ENCODE assay signal across 15 cellular contexts in the genomic region with DNA sequence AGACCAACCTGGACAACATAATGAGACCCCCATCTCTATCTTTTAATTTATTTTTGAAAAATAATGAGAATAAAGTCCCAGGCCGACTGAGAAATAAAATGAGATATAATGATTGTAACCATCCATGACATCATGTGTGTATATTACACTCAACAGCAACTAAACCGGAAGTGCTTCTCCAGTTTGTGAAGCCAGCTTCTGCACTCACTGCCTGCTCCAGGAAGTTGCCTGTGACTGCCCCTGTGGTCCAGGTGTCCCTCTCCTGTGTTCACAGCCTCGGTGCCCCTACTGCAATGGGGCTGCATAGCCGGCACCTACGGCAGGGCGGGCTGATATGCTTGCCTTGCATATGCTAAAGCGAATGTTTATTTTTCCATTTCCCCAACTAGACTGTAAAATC.
DNase-seq lines count a peak whose midpoint lies in the region; ATAC-seq and TF ChIP-seq lines count a peak whose summit lies in the region.
"Had no signal": no experiment of that assay in that cellular context is flagged by ENCODE, and none has a peak within 500 bp of the region (broad histone marks: within the 10 kb centered on the region; RNA-seq: fewer than 3 reads in every experiment).

No MANE protein-coding gene starts in this region.

- intact Hi-C loops in left ventricle myocardium inferior (cut with micrococcal nuclease) (no loop called here), left cardiac atrium (cut with DNase I) (no loop called here), Caco-2 (cut with micrococcal nuclease; ENCODE audit: unreplicated experiment) (no loop called here)

- peak overlapping the region; percentile 49 for H3K27ac Mint-ChIP-seq in T-helper 1 cell treated with Interleukin-12 subunit alpha and Interleukin-12 subunit beta and Interleukin-4 antibody, amounts not matched to agents 30 μg/mL and 1 μg/mL, for 36 hours
- peak overlapping the region; percentile 30 to 79 (median 78) for H3K27ac Mint-ChIP-seq in immature natural killer cell
- H3K27ac Mint-ChIP-seq in Caco-2 (ENCODE audit: unreplicated experiment): no peak overlapping the region

- no peaks in the 10 kb centered on the region for H3K9me3 Mint-ChIP-seq in T-helper 1 cell treated with Interleukin-12 subunit alpha and Interleukin-12 subunit beta and Interleukin-4 antibody, amounts not matched to agents 30 μg/mL and 1 μg/mL, for 36 hours
- H3K9me3 Mint-ChIP-seq in immature natural killer cell (no peaks in the 10 kb centered on the region), Caco-2 (ENCODE audit: unreplicated experiment) (no peaks in the 10 kb centered on the region)

- H3K9me3 ChIP-seq in left ventricle myocardium inferior (replicated peaks) (no peaks in the 10 kb centered on the region), Caco-2 (no peaks in the 10 kb centered on the region)
- H3K9me3 ChIP-seq: ascending aorta, lower lobe of right lung had no signal

- H3K36me3 ChIP-seq in left ventricle myocardium inferior (no peaks in the 10 kb centered on the region), Caco-2 (ENCODE audit: control insufficient read depth, insufficient read depth, low read length) (no peaks in the 10 kb centered on the region)
- H3K36me3 ChIP-seq: lower lobe of right lung had no signal

- CTCF ChIA-PET in Caco-2 (lab: Charles Lee): no interaction called here

- peak overlapping the region; percentile 6 for H3K27ac ChIP-seq in left ventricle myocardium inferior (replicated peaks)
- H3K27ac ChIP-seq: lower lobe of right lung, parathyroid adenoma had no signal

- ATAC-seq in left cardiac atrium (no peak), HG03565 (IDR thresholded peaks at IDR 0.05; ENCODE audit: unreplicated experiment) (no peak)
- ATAC-seq: lower lobe of right lung had no signal

- H3K4me3 Mint-ChIP-seq in T-helper 1 cell treated with Interleukin-12 subunit alpha and Interleukin-12 subunit beta and Interleukin-4 antibody, amounts not matched to agents 30 μg/mL and 1 μg/mL, for 36 hours: no peak overlapping the region
- H3K4me3 Mint-ChIP-seq in immature natural killer cell (peak overlapping the region in 1 of 5 donors; percentile 35), Caco-2 (ENCODE audit: unreplicated experiment) (no peak overlapping the region)

- H3K4me1 Mint-ChIP-seq in T-helper 1 cell treated with Interleukin-12 subunit alpha and Interleukin-12 subunit beta and Interleukin-4 antibody, amounts not matched to agents 30 μg/mL and 1 μg/mL, for 36 hours (ENCODE audit: low read depth): peaks cover 20% of the 10 kb centered on the region
- H3K4me1 Mint-ChIP-seq in immature natural killer cell (peaks cover 84 to 94% of the 10 kb centered on the region in 2 donors), Caco-2 (ENCODE audit: low read depth, unreplicated experiment) (peaks cover 18% of the 10 kb centered on the region)

- TF ChIP-seq CTCF in left ventricle myocardium inferior (IDR thresholded peaks at IDR 0.05; ENCODE audit: borderline replicate concordance): no peak
- no peak for TF ChIP-seq CTCF in Caco-2 (IDR thresholded peaks at IDR 0.05; ENCODE audit: insufficient read depth in 1 of 2, low read depth in 1 of 2, low read length in 1 of 2, severe bottlenecking in 1 of 2, unreplicated experiment in 1 of 2)

- H3K27me3 Mint-ChIP-seq in T-helper 1 cell treated with Interleukin-12 subunit alpha and Interleukin-12 subunit beta and Interleukin-4 antibody, amounts not matched to agents 30 μg/mL and 1 μg/mL, for 36 hours (ENCODE audit: low read depth): no peaks in the 10 kb centered on the region
- peaks cover 0 to 3% (median 1%) of the 10 kb centered on the region in 3 donors for H3K27me3 Mint-ChIP-seq in immature natural killer cell (ENCODE audit: low read depth in 3 of 3)
- no peaks in the 10 kb centered on the region for H3K27me3 Mint-ChIP-seq in Caco-2 (ENCODE audit: insufficient read depth, unreplicated experiment)

- no peak overlapping the region for H3K4me3 ChIP-seq in left ventricle myocardium inferior
- no peak overlapping the region for H3K4me3 ChIP-seq in Caco-2 (ENCODE audit: low read depth, low read length)
- H3K4me3 ChIP-seq: ascending aorta, lower lobe of right lung had no signal

- DNase-seq in left ventricle myocardium inferior (no peak), left cardiac atrium (no peak), immature natural killer cell (peak; percentile 13 to 16 (median 15)), kidney glomerular epithelial cell (lab: John Stamatoyannopoulos, UW) (no peak), Caco-2 (no peak), GM03348 (ENCODE audit: low spot score) (no peak)
- DNase-seq: head of caudate nucleus; Karpas-422; lower lobe of right lung; stimulated activated CD4-positive, alpha-beta T cell treated with anti-CD3 and anti-CD28 coated beads, Interleukin-1b, Interleukin-23, amount 100 ng/mL, for 48 hours; T-helper 9 cell had no signal

- H3K27me3 ChIP-seq in left ventricle myocardium inferior (ENCODE audit: low read depth) (no peaks in the 10 kb centered on the region), Caco-2 (replicated peaks; ENCODE audit: control insufficient read depth, insufficient read depth, low read length) (no peaks in the 10 kb centered on the region)
- H3K27me3 ChIP-seq: ascending aorta had no signal

- H3K36me3 Mint-ChIP-seq in T-helper 1 cell treated with Interleukin-12 subunit alpha and Interleukin-12 subunit beta and Interleukin-4 antibody, amounts not matched to agents 30 μg/mL and 1 μg/mL, for 36 hours (ENCODE audit: low read depth): peaks cover 4% of the 10 kb centered on the region
- H3K36me3 Mint-ChIP-seq in immature natural killer cell: no peaks in the 10 kb centered on the region
- H3K36me3 Mint-ChIP-seq in Caco-2 (ENCODE audit: insufficient read depth, unreplicated experiment): no peaks in the 10 kb centered on the region

- no TSS peak for BruUV-seq in Caco-2 (replicated peaks; lab: Mats Ljungman, UMichigan)

- peaks cover 99% of the 10 kb centered on the region for H3K4me1 ChIP-seq in left ventricle myocardium inferior
- H3K4me1 ChIP-seq in Caco-2: no peaks in the 10 kb centered on the region

- POLR2A ChIA-PET in Caco-2 (lab: Charles Lee): no interaction called here

Comparison
In these comparisons a context has a peak if more than half of its experiments do, and no peak if none do; other contexts are left out.
1. DNase-seq: peak in immature natural killer cell (3 of 3); none in left ventricle myocardium inferior (single experiment), left cardiac atrium (single experiment), kidney glomerular epithelial cell (single experiment), Caco-2 (0 of 2) and GM03348 (single experiment).